In genomic region chr11:1848640-1849265, GRCh38 we compare ENCODE assay signal across 1 cellular context.
TF ChIP-seq lines count a peak whose summit lies in the region.

No MANE protein-coding gene starts in this region.

TF ChIP-seq in HEK293T, 16 proteins besides CTCF, POLR2A, EP300 and RAD21:
- TF ChIP-seq HDGF (IDR thresholded peaks at IDR 0.05; ENCODE audit: borderline replicate concordance) (no peak), SP1 (IDR thresholded peaks at IDR 0.05) (no peak), PKNOX1 (IDR thresholded peaks at IDR 0.05) (no peak), NFRKB (IDR thresholded peaks at IDR 0.05) (no peak), BHLHE40 (IDR thresholded peaks at IDR 0.05; ENCODE audit: borderline replicate concordance) (no peak), ARNT (IDR thresholded peaks at IDR 0.05) (no peak), FOXM1 (IDR thresholded peaks at IDR 0.05; ENCODE audit: borderline replicate concordance) (no peak), FOXK2 (IDR thresholded peaks at IDR 0.05) (no peak), FOXA1 (IDR thresholded peaks at IDR 0.05) (no peak), SUZ12 (IDR thresholded peaks at IDR 0.05) (no peak), LEF1 (IDR thresholded peaks at IDR 0.05; ENCODE audit: borderline replicate concordance) (no peak)
TF ChIP-seq in HEK293T: peak in this region for 0.
